17 cellular contexts compared by ENCODE assay signal in the genomic region with DNA sequence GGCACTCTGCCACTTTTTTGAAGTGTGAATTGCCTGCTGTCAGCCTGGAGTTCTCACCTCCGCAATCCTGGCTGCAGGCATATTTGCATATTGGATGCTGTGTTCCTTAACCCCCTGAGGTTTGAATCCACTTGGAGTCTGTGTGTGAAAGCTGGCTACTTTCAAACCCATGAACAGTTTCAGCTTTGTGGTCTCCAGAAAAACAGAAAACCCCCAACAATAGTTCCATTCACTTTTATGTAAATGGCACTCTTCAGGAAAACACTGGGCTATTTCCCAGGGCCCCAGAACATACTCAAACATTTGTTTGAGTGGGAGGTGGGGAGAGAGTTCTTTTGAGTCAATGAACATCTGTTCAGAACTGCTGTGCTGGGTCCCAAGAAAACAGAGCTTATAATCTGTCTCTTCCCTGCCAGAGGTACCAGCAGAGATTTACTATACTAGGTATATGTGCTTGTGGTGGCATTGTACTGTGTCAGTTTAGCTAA. TPM values are rescaled to one million over a fixed set of nuclear protein-coding genes. Genes with fewer than 3 reads are reported as not detected.
DNase-seq lines count a peak whose midpoint lies in the region; ATAC-seq, FAIRE-seq and TF ChIP-seq lines count a peak whose summit lies in the region.
"Had no signal": no experiment of that assay in that cellular context is flagged by ENCODE, and none has a peak within 500 bp of the region (broad histone marks: within the 10 kb centered on the region; RNA-seq: fewer than 3 reads in every experiment).

No MANE protein-coding gene starts in this region.

- H3K4me1 Mint-ChIP-seq in CD14-positive monocyte = peaks cover 22% of the 10 kb centered on the region
- H3K4me1 Mint-ChIP-seq in T-helper 2 cell treated with Interferon-gamma antibody and Interleukin-4, amounts not matched to agents 5 μg/mL and 100 μg/mL, for 36 hours (ENCODE audit: low read depth) = peaks cover 14% of the 10 kb centered on the region

- H3K9me3 Mint-ChIP-seq in CD14-positive monocyte = no peaks in the 10 kb centered on the region
- H3K9me3 Mint-ChIP-seq in T-helper 2 cell treated with Interferon-gamma antibody and Interleukin-4, amounts not matched to agents 5 μg/mL and 100 μg/mL, for 36 hours = no peaks in the 10 kb centered on the region
- H3K9me3 Mint-ChIP-seq: activated T-cell treated with anti-CD3 and anti-CD28 coated beads, Interleukin-2, amount 50 U/mL, for 24 hours; CD4-positive, alpha-beta T cell; stimulated activated memory B cell treated with anti-CD40 and anti-IgM and Interleukin-4, amounts not matched to agents 10 μg/mL and 1 μg/mL and 100 μg/mL, for 72 hours had no signal

- no peaks in the 10 kb centered on the region for H3K27me3 ChIP-seq in H7 (ENCODE audit: control insufficient read depth, insufficient read depth, low read length)

- H3K36me3 ChIP-seq in H7 (replicated peaks; ENCODE audit: control insufficient read depth, insufficient read depth, low read length) = peaks cover 7% of the 10 kb centered on the region

- peaks cover 30% of the 10 kb centered on the region in 2 donors for H3K36me3 Mint-ChIP-seq in CD14-positive monocyte
- H3K36me3 Mint-ChIP-seq in T-helper 2 cell treated with Interferon-gamma antibody and Interleukin-4, amounts not matched to agents 5 μg/mL and 100 μg/mL, for 36 hours (ENCODE audit: low read depth) = peaks cover 7% of the 10 kb centered on the region

- ATAC-seq in GM21515 (IDR thresholded peaks at IDR 0.05; ENCODE audit: unreplicated experiment) = no peak
- ATAC-seq: activated CD4-positive, CD25-positive, alpha-beta regulatory T cell treated with anti-CD3 and anti-CD28 coated beads, Interleukin-2, amount 50 U/mL, for 24 hours; stimulated activated memory B cell treated with anti-CD40 and anti-IgM and Interleukin-4, amounts not matched to agents 10 μg/mL and 1 μg/mL and 100 μg/mL, for 72 hours had no signal

- TF ChIP-seq CTCF in CD14-positive monocyte (IDR thresholded peaks at IDR 0.05) = no peak

- DNase-seq in H7 (peak; percentile 52), NCI-H69 (lab: John Stamatoyannopoulos, UW) (peak; percentile 18), frontal cortex (ENCODE audit: low spot score in 2 of 2) (peak; percentile 29 to 44), nucleus accumbens (lab: John Stamatoyannopoulos, UW) (peak in 50 of 56 donors; percentile 15 to 87 (median 66)), CD14-positive monocyte (ENCODE audit: low spot score) (no peak), AG08395 (ENCODE audit: low spot score) (no peak)
- DNase-seq in T-helper 2 cell treated with Interferon-gamma antibody and Interleukin-4, amounts not matched to agents 5 μg/mL and 100 μg/mL, for 36 hours (ENCODE audit: low spot score) = no peak
- DNase-seq: activated T-cell treated with anti-CD3 and anti-CD28 coated beads, Interleukin-2, amount 50 U/mL, for 24 hours; CD4-positive, alpha-beta T cell; GF-D8; NCI-H2029; stimulated activated CD4-positive, alpha-beta T cell treated with anti-CD3 and anti-CD28 coated beads, Interleukin-4, amount 100 ng/mL, for 4 hours had no signal

- no peak overlapping the region for H3K27ac Mint-ChIP-seq in CD14-positive monocyte
- H3K27ac Mint-ChIP-seq in T-helper 2 cell treated with Interferon-gamma antibody and Interleukin-4, amounts not matched to agents 5 μg/mL and 100 μg/mL, for 36 hours = no peak overlapping the region
- H3K27ac Mint-ChIP-seq: activated T-cell treated with anti-CD3 and anti-CD28 coated beads, Interleukin-2, amount 50 U/mL, for 24 hours; CD4-positive, alpha-beta T cell; stimulated activated memory B cell treated with anti-CD40 and anti-IgM and Interleukin-4, amounts not matched to agents 10 μg/mL and 1 μg/mL and 100 μg/mL, for 72 hours had no signal

- FAIRE-seq in frontal cortex (lab: Jason Lieb, UNC) = peak; percentile 85
- FAIRE-seq: islet of Langerhans had no signal

- no peak overlapping the region for H3K4me3 Mint-ChIP-seq in CD14-positive monocyte
- H3K4me3 Mint-ChIP-seq in T-helper 2 cell treated with Interferon-gamma antibody and Interleukin-4, amounts not matched to agents 5 μg/mL and 100 μg/mL, for 36 hours = no peak overlapping the region
- H3K4me3 Mint-ChIP-seq: activated T-cell treated with anti-CD3 and anti-CD28 coated beads, Interleukin-2, amount 50 U/mL, for 24 hours; CD4-positive, alpha-beta T cell; stimulated activated memory B cell treated with anti-CD40 and anti-IgM and Interleukin-4, amounts not matched to agents 10 μg/mL and 1 μg/mL and 100 μg/mL, for 72 hours had no signal

- intact Hi-C loops in CD14-positive monocyte (cut with micrococcal nuclease) = loop anchor here in 1 of 2 donors (5.0 kb wide), 1 partner anchor 43 kb away; a partner anchor contains a TSS

- no peak overlapping the region for H3K4me3 ChIP-seq in H7 (ENCODE audit: insufficient read depth, low read depth, low read length)
- H3K4me3 ChIP-seq: coronary artery had no signal

- no peaks in the 10 kb centered on the region for H3K27me3 Mint-ChIP-seq in CD14-positive monocyte (ENCODE audit: low read depth in 3 of 3)
- no peaks in the 10 kb centered on the region for H3K27me3 Mint-ChIP-seq in T-helper 2 cell treated with Interferon-gamma antibody and Interleukin-4, amounts not matched to agents 5 μg/mL and 100 μg/mL, for 36 hours (ENCODE audit: low read depth)
- H3K27me3 Mint-ChIP-seq: activated T-cell treated with anti-CD3 and anti-CD28 coated beads, Interleukin-2, amount 50 U/mL, for 24 hours; CD4-positive, alpha-beta T cell; stimulated activated memory B cell treated with anti-CD40 and anti-IgM and Interleukin-4, amounts not matched to agents 10 μg/mL and 1 μg/mL and 100 μg/mL, for 72 hours had no signal

RNA-seq across cellular contexts. Expression of a gene that starts 5.0 kb away (rescaled TPM):
- total RNA-seq in H7 (2014; rRNA removed; shearing (Covaris generic)) = 28.6 and 32.4 TPM in 2 replicates
- 15.5 TPM for total RNA-seq in frontal cortex
- 10 to 100 TPM; 24.4 to 56.9 TPM for polyA plus RNA-seq in CD14-positive monocyte

RNA-seq across cellular contexts. Expression of a gene that starts 5.3 kb away (rescaled TPM):
- total RNA-seq in H7 (2014; rRNA removed; shearing (Covaris generic)) = 4.5 and 4.7 TPM in 2 replicates
- 1.2 TPM for total RNA-seq in frontal cortex
- under 1 TPM in 1 of 2 donors, not detected in 1; 0.31 TPM for polyA plus RNA-seq in CD14-positive monocyte

RNA-seq across cellular contexts. Expression of a gene that starts 42.3 kb away (rescaled TPM):
- 12.3 and 19.8 TPM in 2 replicates for total RNA-seq in H7 (2014; rRNA removed; shearing (Covaris generic))
- 2.4 TPM for total RNA-seq in frontal cortex
- under 1 TPM in 1 of 2 donors, not detected in 1; 0.05 TPM for polyA plus RNA-seq in CD14-positive monocyte

Comparison
In these comparisons a context has a peak if more than half of its experiments do, and no peak if none do; other contexts are left out.
1. DNase-seq: peak in H7 (single experiment), NCI-H69 (single experiment), frontal cortex (2 of 2) and nucleus accumbens (50 of 56); none in CD14-positive monocyte (single experiment), AG08395 (single experiment) and T-helper 2 cell treated with Interferon-gamma antibody and Interleukin-4, amounts not matched to agents 5 μg/mL and 100 μg/mL, for 36 hours (single experiment).